In the genomic region with DNA sequence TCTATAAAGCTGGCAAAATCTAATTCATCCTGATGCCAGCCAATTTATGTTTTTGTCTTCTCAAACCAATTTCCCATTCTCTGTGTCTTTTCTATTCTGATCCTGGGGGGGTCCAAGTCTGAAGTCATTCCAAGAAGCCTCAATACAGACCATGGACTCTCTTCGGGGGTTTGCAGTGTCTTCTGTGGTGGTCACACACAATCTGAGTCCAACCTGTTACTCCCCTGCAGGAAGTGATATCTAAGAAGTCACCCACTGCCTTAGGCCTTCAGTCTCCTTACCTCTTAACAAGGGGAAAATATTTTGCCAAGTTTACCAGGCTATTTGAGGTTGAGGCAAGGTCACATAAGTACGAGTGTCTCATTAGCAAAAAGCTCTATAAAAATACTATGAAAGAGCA, we compare ENCODE assay signal across 14 cellular contexts. TPM values are rescaled to one million over a fixed set of nuclear protein-coding genes. Genes with fewer than 3 reads are reported as not detected.
DNase-seq lines count a peak whose midpoint lies in the region; ATAC-seq and TF ChIP-seq lines count a peak whose summit lies in the region.
"Had no signal": no experiment of that assay in that cellular context is flagged by ENCODE, and none has a peak within 500 bp of the region (broad histone marks: within the 10 kb centered on the region; RNA-seq: fewer than 3 reads in every experiment).

No MANE protein-coding gene starts in this region.

- H4K20me1 ChIP-seq in SK-N-SH (ENCODE audit: insufficient read depth) (peaks cover 26% of the 10 kb centered on the region), PC-9 (ENCODE audit: insufficient read depth) (peaks cover 38% of the 10 kb centered on the region)

- H3K4me3 ChIP-seq in SK-N-SH (ENCODE audit: low read depth in 2 of 2, low read length in 1 of 2) = peak overlapping the region in 1 of 2 experiments; percentile 86; a peak in 1 of 4 replicates
- H3K4me3 ChIP-seq in PC-9 = peak overlapping the region; percentile 95; the same call in 1 of the 2 replicates
- H3K4me3 ChIP-seq in psoas muscle = peak overlapping the region; percentile 74
- no peak overlapping the region for H3K4me3 ChIP-seq in WERI-Rb-1 (ENCODE audit: low read depth, low read length)

- H3K9me3 ChIP-seq in SK-N-SH (no peaks in the 10 kb centered on the region), PC-9 (ENCODE audit: insufficient read depth, low read depth) (no peaks in the 10 kb centered on the region), psoas muscle (no peaks in the 10 kb centered on the region), WERI-Rb-1 (ENCODE audit: severe bottlenecking) (no peaks in the 10 kb centered on the region)

- H3K9ac ChIP-seq in SK-N-SH = no peak overlapping the region

- no peak for DNase-seq in SK-N-SH
- DNase-seq in PC-9 = no peak
- DNase-seq in epithelial cell of prostate (ENCODE audit: low read depth, low spot score) = no peak
- DNase-seq in psoas muscle = no peak
- DNase-seq in COLO829 (ENCODE audit: low spot score) = no peak
- DNase-seq in WERI-Rb-1 = no peak
- DNase-seq in iPS-NIHi7 (ENCODE audit: extremely low spot score) = no peak
- DNase-seq: brain microvascular endothelial cell, NCI-H1694 had no signal

- BruUV-seq in PC-9 (replicated peaks; lab: Mats Ljungman, UMichigan) = no TSS peak

- H3K36me3 ChIP-seq in SK-N-SH (replicated peaks in 1 of 2; ENCODE audit: control insufficient read depth in 1 of 2, insufficient read depth in 2 of 2, low read length in 1 of 2) (no peaks in the 10 kb centered on the region), PC-9 (ENCODE audit: low read depth) (0 out of 2 replicates have a peak, but pooled peaks cover 6% of the 10 kb centered on the region), psoas muscle (ENCODE audit: insufficient read depth in 1 of 2, low read depth in 1 of 2) (no peaks in the 10 kb centered on the region), WERI-Rb-1 (peaks cover 31% of the 10 kb centered on the region)
- H3K36me3 ChIP-seq: brain microvascular endothelial cell had no signal

- H3K79me2 ChIP-seq in SK-N-SH (ENCODE audit: insufficient read depth) (peaks cover 62% of the 10 kb centered on the region), PC-9 (ENCODE audit: low read depth) (peaks cover 61% of the 10 kb centered on the region)

- POLR2A ChIA-PET in SK-N-SH (lab: Yijun Ruan, JAX) (no interaction called here), PC-9 (lab: Charles Lee; ENCODE audit: unreplicated experiment) (no interaction called here)

- H3K4me1 ChIP-seq in SK-N-SH (ENCODE audit: control insufficient read depth in 1 of 2, insufficient read depth in 2 of 2, low read depth in 1 of 2, low read length in 1 of 2) (peaks cover 10 to 23% of the 10 kb centered on the region in 2 experiments; a peak in 3 of 4 replicates), PC-9 (replicated peaks; ENCODE audit: insufficient read depth) (peaks cover 44% of the 10 kb centered on the region), psoas muscle (peaks cover 35% of the 10 kb centered on the region)

- no peak for TF ChIP-seq CTCF in SK-N-SH (IDR thresholded peaks at IDR 0.05)
- no peak for TF ChIP-seq CTCF in PC-9 (conservative IDR thresholded peaks at IDR 0.05)
- TF ChIP-seq CTCF in psoas muscle (IDR thresholded peaks at IDR 0.05) = no peak
- TF ChIP-seq CTCF in WERI-Rb-1 (IDR thresholded peaks at IDR 0.05; ENCODE audit: low read depth, low read length) = no peak

- H3K27ac ChIP-seq in SK-N-SH (ENCODE audit: low read depth in 2 of 2, low read length in 1 of 2) = no peak overlapping the region
- H3K27ac ChIP-seq in PC-9 = no peak overlapping the region
- H3K27ac ChIP-seq in epithelial cell of prostate = peak overlapping the region; percentile 88
- H3K27ac ChIP-seq in psoas muscle = no peak overlapping the region
- H3K27ac ChIP-seq in WERI-Rb-1 = no peak overlapping the region
- H3K27ac ChIP-seq: 22Rv1, brain microvascular endothelial cell had no signal

- no peaks in the 10 kb centered on the region for H3K27me3 ChIP-seq in SK-N-SH (ENCODE audit: insufficient read depth)
- H3K27me3 ChIP-seq in PC-9 (ENCODE audit: insufficient read depth, low read depth) = no peaks in the 10 kb centered on the region
- H3K27me3 ChIP-seq in psoas muscle (ENCODE audit: insufficient read depth in 3 of 3, low read length in 2 of 3) = no peaks in the 10 kb centered on the region
- no peaks in the 10 kb centered on the region for H3K27me3 ChIP-seq in WERI-Rb-1 (ENCODE audit: insufficient read depth, low read depth, severe bottlenecking)
- H3K27me3 ChIP-seq: brain microvascular endothelial cell had no signal

- WGBS in SK-N-SH (ENCODE audit: low lambda C conversion rate) = 73% methylated on average over 2 of the region's 2 CpGs
- 46 to 58% (median 56%) methylated on average over 2 of the region's 2 CpGs for WGBS in psoas muscle, 3 donors

- CTCF ChIA-PET in SK-N-SH (lab: Yijun Ruan, JAX) (interaction anchor here (1.0 to 1.5 kb wide), 2 partner anchors 15 to 80 kb away, joined by 3 read pairs; no protein-coding TSS in a partner anchor), PC-9 (lab: Charles Lee) (interaction anchor here (0.6 kb wide), 1 partner anchor 599 kb away, joined by 4 read pairs; no protein-coding TSS in a partner anchor)

- no peaks in the 10 kb centered on the region for H3K9me2 ChIP-seq in SK-N-SH
- no peaks in the 10 kb centered on the region for H3K9me2 ChIP-seq in PC-9 (ENCODE audit: insufficient read depth)

- no peak for TF ChIP-seq EP300 in SK-N-SH (IDR thresholded peaks at IDR 0.05; ENCODE audit: borderline replicate concordance in 1 of 2, low read depth in 1 of 2, low read length in 1 of 2)

- peaks cover 4% of the 10 kb centered on the region for H3F3A ChIP-seq in SK-N-SH (replicated peaks; ENCODE audit: insufficient read depth)
- peaks cover 36% of the 10 kb centered on the region for H3F3A ChIP-seq in PC-9 (ENCODE audit: insufficient read depth, low read depth)

- ATAC-seq in SK-N-SH treated with all-trans-retinoic acid at 6 μM for 48 hours (no peak), psoas muscle (no peak)

- intact Hi-C loops in PC-9 (cut with micrococcal nuclease; ENCODE audit: unreplicated experiment) (loop anchor here (5.0 kb wide), 1 partner anchor 116 kb away; the partner anchor contains the start of gene TRIM39), psoas muscle (cut with DNase I) (loop anchor here (10.0 kb wide), 3 partner anchors 113 to 333 kb away; partner anchors contain the start of gene TRIM39 (in 1 of the 2))

- no peak for TF ChIP-seq RAD21 in SK-N-SH (IDR thresholded peaks at IDR 0.05; ENCODE audit: low read length)

- H3K4me2 ChIP-seq in SK-N-SH (peak overlapping the region; percentile 85), PC-9 (peak overlapping the region; percentile 97)

- H2AFZ ChIP-seq in SK-N-SH (ENCODE audit: low read depth) = no peak overlapping the region
- H2AFZ ChIP-seq in PC-9 = no peak overlapping the region

TF ChIP-seq in SK-N-SH, 30 proteins besides CTCF, POLR2A, EP300 and RAD21 (continues in another document):
- TF ChIP-seq NRF1 (IDR thresholded peaks at IDR 0.05; ENCODE audit: low read depth, low read length) = no peak
- TF ChIP-seq, protein P1, sequence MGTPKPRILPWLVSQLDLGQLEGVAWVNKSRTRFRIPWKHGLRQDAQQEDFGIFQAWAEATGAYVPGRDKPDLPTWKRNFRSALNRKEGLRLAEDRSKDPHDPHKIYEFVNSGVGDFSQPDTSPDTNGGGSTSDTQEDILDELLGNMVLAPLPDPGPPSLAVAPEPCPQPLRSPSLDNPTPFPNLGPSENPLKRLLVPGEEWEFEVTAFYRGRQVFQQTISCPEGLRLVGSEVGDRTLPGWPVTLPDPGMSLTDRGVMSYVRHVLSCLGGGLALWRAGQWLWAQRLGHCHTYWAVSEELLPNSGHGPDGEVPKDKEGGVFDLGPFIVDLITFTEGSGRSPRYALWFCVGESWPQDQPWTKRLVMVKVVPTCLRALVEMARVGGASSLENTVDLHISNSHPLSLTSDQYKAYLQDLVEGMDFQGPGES (IDR thresholded peaks at IDR 0.05; ENCODE audit: low read depth, low read length) = no peak
- no peak for TF ChIP-seq RXRA (IDR thresholded peaks at IDR 0.05; ENCODE audit: borderline replicate concordance, low read depth)
- TF ChIP-seq TEAD4 (IDR thresholded peaks at IDR 0.05; ENCODE audit: borderline replicate concordance, insufficient read depth) = no peak
- TF ChIP-seq TAF1 (IDR thresholded peaks at IDR 0.05; ENCODE audit: borderline replicate concordance, low read depth, low read length) = no peak
- no peak for TF ChIP-seq RCOR1 (IDR thresholded peaks at IDR 0.05; ENCODE audit: low read length)

TF ChIP-seq in SK-N-SH treated with all-trans-retinoic acid at 6 μM for 48 hours, 23 proteins besides CTCF, POLR2A, EP300 and RAD21 (continues in another document):
- TF ChIP-seq, protein P2, sequence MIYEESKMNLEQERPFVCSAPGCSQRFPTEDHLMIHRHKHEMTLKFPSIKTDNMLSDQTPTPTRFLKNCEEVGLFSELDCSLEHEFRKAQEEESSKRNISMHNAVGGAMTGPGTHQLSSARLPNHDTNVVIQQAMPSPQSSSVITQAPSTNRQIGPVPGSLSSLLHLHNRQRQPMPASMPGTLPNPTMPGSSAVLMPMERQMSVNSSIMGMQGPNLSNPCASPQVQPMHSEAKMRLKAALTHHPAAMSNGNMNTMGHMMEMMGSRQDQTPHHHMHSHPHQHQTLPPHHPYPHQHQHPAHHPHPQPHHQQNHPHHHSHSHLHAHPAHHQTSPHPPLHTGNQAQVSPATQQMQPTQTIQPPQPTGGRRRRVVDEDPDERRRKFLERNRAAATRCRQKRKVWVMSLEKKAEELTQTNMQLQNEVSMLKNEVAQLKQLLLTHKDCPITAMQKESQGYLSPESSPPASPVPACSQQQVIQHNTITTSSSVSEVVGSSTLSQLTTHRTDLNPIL (CRISPR knock-in tag; IDR thresholded peaks at IDR 0.05; ENCODE audit: low read depth) = no peak
- no peak for TF ChIP-seq OSR1 (CRISPR knock-in tag; IDR thresholded peaks at IDR 0.05)
- TF ChIP-seq SNAI2 (CRISPR knock-in tag; IDR thresholded peaks at IDR 0.05) = no peak
- no peak for TF ChIP-seq TOX (CRISPR knock-in tag; IDR thresholded peaks at IDR 0.05; ENCODE audit: borderline replicate concordance)
- TF ChIP-seq CSDC2 (CRISPR knock-in tag; IDR thresholded peaks at IDR 0.05) = no peak
- no peak for TF ChIP-seq PPARA (CRISPR knock-in tag; IDR thresholded peaks at IDR 0.05; ENCODE audit: borderline replicate concordance)

RNA-seq across cellular contexts. Expression of gene TRIM26, which starts 1.9 kb away (rescaled TPM):
- 23.5 and 26.1 TPM in 2 replicates for polyA plus RNA-seq in SK-N-SH (2012; rRNA removed)
- 16.8 and 19.2 TPM in 2 replicates for polyA plus RNA-seq in SK-N-SH (2012; cell fraction: cytosol; rRNA removed)
- polyA plus RNA-seq in SK-N-SH (2012; cell fraction: nucleus; rRNA removed) = 33.0 and 34.5 TPM in 2 replicates
- total RNA-seq in PC-9 (2021) = 45.3 and 53.9 TPM in 2 replicates
- total RNA-seq in psoas muscle = 10 to 100 TPM; 13.2 to 18.1 (median 14.8) TPM
- polyA plus RNA-seq in psoas muscle = 10 to 100 TPM; 13.1 to 36.4 (median 17.9) TPM

RNA-seq across cellular contexts. Expression of gene TRIM15, which starts 48.0 kb away (rescaled TPM):
- not detected in 2 replicates for polyA plus RNA-seq in SK-N-SH (2012; rRNA removed)
- not detected in 2 replicates for polyA plus RNA-seq in SK-N-SH (2012; cell fraction: cytosol; rRNA removed)
- polyA plus RNA-seq in SK-N-SH (2012; cell fraction: nucleus; rRNA removed) = not detected in 2 replicates
- total RNA-seq in PC-9 (2021) = not detected in 2 replicates
- not detected for total RNA-seq in psoas muscle
- under 1 TPM in 1 of 3 donors, not detected in 2; 0.01 TPM for polyA plus RNA-seq in psoas muscle
- total RNA-seq: fibroblast of villous mesenchyme, G401, subcutaneous adipose tissue had no signal

RNA-seq across cellular contexts. Expression of gene TRIM10, which starts 50.3 kb away (rescaled TPM):
- polyA plus RNA-seq in SK-N-SH (2012; rRNA removed) = not detected in 2 replicates
- polyA plus RNA-seq in SK-N-SH (2012; cell fraction: cytosol; rRNA removed) = not detected in 2 replicates
- not detected in 2 replicates for polyA plus RNA-seq in SK-N-SH (2012; cell fraction: nucleus; rRNA removed)
- total RNA-seq in PC-9 (2021) = not detected in 2 replicates
- total RNA-seq in psoas muscle = under 1 TPM in 1 of 4 donors, not detected in 3; 0.10 TPM
- not detected for polyA plus RNA-seq in psoas muscle
- total RNA-seq: fibroblast of villous mesenchyme, G401, subcutaneous adipose tissue had no signal
